Comparison of ENCODE assay signal across 1 cellular context in genomic region chr14:65184032-65184764, GRCh38.
TF ChIP-seq lines count a peak whose summit lies in the region.

No MANE protein-coding gene starts in this region.

TF ChIP-seq in H1, 55 proteins besides CTCF, POLR2A, EP300 and RAD21:
- TF ChIP-seq ZNF274 (IDR thresholded peaks at IDR 0.05; ENCODE audit: borderline replicate concordance, extremely low read depth, low read length) = no peak
- no peak for TF ChIP-seq PHF8 (conservative IDR thresholded peaks at IDR 0.05; ENCODE audit: low read depth, low read length)
- no peak for TF ChIP-seq RBBP5 (IDR thresholded peaks at IDR 0.05; ENCODE audit: borderline replicate concordance, low read depth, low read length)
- TF ChIP-seq TBP (IDR thresholded peaks at IDR 0.05; ENCODE audit: low read depth, low read length) = no peak
- TF ChIP-seq SIN3A (conservative IDR thresholded peaks at IDR 0.05 in 1 of 2, IDR thresholded peaks at IDR 0.05 in 1 of 2; ENCODE audit: low read depth in 1 of 2, low read length in 2 of 2) = no peak
- no peak for TF ChIP-seq POLR2AphosphoS5 (IDR thresholded peaks at IDR 0.05; ENCODE audit: low read depth, low read length)
TF ChIP-seq in H1: peak in this region for 0.
